ENCODE assay signal across 2 cellular contexts in the genomic region with DNA sequence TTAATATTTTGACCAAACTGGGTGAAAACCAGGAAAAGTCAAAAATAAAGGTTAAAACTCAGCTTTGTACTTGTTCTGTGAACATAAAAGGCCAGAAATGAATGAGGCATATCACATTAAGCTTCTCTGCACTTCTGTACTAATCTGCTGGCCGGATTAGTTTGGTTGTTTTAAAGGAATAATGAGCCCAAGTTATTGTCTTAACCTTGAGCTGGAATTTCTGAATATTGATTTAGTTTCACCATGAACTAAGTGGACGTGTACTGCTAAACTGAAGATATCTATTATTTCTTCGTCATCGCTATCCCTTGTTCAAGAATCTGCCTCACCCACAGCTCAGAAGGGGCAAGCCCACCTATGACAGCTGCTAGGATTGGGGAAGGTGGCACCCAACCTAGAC.
TF ChIP-seq lines count a peak whose summit lies in the region.

No MANE protein-coding gene starts in this region.

TF ChIP-seq in GM23338, 12 proteins besides CTCF, POLR2A, EP300 and RAD21 (continued from another document):
- TF ChIP-seq, protein P1, sequence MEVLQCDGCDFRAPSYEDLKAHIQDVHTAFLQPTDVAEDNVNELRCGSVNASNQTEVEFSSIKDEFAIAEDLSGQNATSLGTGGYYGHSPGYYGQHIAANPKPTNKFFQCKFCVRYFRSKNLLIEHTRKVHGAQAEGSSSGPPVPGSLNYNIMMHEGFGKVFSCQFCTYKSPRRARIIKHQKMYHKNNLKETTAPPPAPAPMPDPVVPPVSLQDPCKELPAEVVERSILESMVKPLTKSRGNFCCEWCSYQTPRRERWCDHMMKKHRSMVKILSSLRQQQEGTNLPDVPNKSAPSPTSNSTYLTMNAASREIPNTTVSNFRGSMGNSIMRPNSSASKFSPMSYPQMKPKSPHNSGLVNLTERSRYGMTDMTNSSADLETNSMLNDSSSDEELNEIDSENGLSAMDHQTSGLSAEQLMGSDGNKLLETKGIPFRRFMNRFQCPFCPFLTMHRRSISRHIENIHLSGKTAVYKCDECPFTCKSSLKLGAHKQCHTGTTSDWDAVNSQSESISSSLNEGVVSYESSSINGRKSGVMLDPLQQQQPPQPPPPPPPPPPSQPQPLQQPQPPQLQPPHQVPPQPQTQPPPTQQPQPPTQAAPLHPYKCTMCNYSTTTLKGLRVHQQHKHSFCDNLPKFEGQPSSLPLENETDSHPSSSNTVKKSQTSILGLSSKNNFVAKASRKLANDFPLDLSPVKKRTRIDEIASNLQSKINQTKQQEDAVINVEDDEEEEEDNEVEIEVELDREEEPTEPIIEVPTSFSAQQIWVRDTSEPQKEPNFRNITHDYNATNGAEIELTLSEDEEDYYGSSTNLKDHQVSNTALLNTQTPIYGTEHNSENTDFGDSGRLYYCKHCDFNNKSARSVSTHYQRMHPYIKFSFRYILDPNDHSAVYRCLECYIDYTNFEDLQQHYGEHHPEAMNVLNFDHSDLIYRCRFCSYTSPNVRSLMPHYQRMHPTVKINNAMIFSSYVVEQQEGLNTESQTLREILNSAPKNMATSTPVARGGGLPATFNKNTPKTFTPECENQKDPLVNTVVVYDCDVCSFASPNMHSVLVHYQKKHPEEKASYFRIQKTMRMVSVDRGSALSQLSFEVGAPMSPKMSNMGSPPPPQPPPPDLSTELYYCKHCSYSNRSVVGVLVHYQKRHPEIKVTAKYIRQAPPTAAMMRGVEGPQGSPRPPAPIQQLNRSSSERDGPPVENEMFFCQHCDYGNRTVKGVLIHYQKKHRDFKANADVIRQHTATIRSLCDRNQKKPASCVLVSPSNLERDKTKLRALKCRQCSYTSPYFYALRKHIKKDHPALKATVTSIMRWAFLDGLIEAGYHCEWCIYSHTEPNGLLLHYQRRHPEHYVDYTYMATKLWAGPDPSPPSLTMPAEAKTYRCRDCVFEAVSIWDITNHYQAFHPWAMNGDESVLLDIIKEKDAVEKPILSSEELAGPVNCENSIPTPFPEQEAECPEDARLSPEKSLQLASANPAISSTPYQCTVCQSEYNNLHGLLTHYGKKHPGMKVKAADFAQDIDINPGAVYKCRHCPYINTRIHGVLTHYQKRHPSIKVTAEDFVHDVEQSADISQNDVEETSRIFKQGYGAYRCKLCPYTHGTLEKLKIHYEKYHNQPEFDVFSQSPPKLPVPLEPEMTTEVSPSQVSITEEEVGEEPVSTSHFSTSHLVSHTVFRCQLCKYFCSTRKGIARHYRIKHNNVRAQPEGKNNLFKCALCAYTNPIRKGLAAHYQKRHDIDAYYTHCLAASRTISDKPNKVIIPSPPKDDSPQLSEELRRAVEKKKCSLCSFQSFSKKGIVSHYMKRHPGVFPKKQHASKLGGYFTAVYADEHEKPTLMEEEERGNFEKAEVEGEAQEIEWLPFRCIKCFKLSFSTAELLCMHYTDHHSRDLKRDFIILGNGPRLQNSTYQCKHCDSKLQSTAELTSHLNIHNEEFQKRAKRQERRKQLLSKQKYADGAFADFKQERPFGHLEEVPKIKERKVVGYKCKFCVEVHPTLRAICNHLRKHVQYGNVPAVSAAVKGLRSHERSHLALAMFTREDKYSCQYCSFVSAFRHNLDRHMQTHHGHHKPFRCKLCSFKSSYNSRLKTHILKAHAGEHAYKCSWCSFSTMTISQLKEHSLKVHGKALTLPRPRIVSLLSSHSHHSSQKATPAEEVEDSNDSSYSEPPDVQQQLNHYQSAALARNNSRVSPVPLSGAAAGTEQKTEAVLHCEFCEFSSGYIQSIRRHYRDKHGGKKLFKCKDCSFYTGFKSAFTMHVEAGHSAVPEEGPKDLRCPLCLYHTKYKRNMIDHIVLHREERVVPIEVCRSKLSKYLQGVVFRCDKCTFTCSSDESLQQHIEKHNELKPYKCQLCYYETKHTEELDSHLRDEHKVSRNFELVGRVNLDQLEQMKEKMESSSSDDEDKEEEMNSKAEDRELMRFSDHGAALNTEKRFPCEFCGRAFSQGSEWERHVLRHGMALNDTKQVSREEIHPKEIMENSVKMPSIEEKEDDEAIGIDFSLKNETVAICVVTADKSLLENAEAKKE (CRISPR knock-in tag; IDR thresholded peaks at IDR 0.05) = no peak
- no peak for TF ChIP-seq NANOG (IDR thresholded peaks at IDR 0.05; ENCODE audit: borderline replicate concordance)
- no peak for TF ChIP-seq ZNF331 (CRISPR knock-in tag; IDR thresholded peaks at IDR 0.05; ENCODE audit: low read depth)
- TF ChIP-seq EZH2 (IDR thresholded peaks at IDR 0.05; ENCODE audit: low read depth, unreplicated experiment) = no peak
- TF ChIP-seq STAT1 (IDR thresholded peaks at IDR 0.05; ENCODE audit: unreplicated experiment) = no peak
- TF ChIP-seq, protein P2, sequence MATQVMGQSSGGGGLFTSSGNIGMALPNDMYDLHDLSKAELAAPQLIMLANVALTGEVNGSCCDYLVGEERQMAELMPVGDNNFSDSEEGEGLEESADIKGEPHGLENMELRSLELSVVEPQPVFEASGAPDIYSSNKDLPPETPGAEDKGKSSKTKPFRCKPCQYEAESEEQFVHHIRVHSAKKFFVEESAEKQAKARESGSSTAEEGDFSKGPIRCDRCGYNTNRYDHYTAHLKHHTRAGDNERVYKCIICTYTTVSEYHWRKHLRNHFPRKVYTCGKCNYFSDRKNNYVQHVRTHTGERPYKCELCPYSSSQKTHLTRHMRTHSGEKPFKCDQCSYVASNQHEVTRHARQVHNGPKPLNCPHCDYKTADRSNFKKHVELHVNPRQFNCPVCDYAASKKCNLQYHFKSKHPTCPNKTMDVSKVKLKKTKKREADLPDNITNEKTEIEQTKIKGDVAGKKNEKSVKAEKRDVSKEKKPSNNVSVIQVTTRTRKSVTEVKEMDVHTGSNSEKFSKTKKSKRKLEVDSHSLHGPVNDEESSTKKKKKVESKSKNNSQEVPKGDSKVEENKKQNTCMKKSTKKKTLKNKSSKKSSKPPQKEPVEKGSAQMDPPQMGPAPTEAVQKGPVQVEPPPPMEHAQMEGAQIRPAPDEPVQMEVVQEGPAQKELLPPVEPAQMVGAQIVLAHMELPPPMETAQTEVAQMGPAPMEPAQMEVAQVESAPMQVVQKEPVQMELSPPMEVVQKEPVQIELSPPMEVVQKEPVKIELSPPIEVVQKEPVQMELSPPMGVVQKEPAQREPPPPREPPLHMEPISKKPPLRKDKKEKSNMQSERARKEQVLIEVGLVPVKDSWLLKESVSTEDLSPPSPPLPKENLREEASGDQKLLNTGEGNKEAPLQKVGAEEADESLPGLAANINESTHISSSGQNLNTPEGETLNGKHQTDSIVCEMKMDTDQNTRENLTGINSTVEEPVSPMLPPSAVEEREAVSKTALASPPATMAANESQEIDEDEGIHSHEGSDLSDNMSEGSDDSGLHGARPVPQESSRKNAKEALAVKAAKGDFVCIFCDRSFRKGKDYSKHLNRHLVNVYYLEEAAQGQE (IDR thresholded peaks at IDR 0.05; ENCODE audit: unreplicated experiment) = no peak
- no peak for TF ChIP-seq ZNF114 (CRISPR knock-in tag; IDR thresholded peaks at IDR 0.05)
- TF ChIP-seq, protein P3, sequence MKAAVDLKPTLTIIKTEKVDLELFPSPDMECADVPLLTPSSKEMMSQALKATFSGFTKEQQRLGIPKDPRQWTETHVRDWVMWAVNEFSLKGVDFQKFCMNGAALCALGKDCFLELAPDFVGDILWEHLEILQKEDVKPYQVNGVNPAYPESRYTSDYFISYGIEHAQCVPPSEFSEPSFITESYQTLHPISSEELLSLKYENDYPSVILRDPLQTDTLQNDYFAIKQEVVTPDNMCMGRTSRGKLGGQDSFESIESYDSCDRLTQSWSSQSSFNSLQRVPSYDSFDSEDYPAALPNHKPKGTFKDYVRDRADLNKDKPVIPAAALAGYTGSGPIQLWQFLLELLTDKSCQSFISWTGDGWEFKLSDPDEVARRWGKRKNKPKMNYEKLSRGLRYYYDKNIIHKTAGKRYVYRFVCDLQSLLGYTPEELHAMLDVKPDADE (IDR thresholded peaks at IDR 0.05) = no peak
- TF ChIP-seq EZH2phosphoT487 (IDR thresholded peaks at IDR 0.05; ENCODE audit: unreplicated experiment) = no peak
- no peak for TF ChIP-seq JUNB (IDR thresholded peaks at IDR 0.05; ENCODE audit: unreplicated experiment)

TF ChIP-seq in H1, 55 proteins besides CTCF, POLR2A, EP300 and RAD21 (continued from another document):
- TF ChIP-seq EZH2 (IDR thresholded peaks at IDR 0.05; ENCODE audit: low read depth, low read length, severe bottlenecking) = no peak
- no peak for TF ChIP-seq CTBP2 (IDR thresholded peaks at IDR 0.05; ENCODE audit: borderline replicate concordance, insufficient read depth, insufficient read length, low read length)
- no peak for TF ChIP-seq FOSL1 (IDR thresholded peaks at IDR 0.05; ENCODE audit: insufficient read depth, low read depth, low read length)
- no peak for TF ChIP-seq POU5F1 (IDR thresholded peaks at IDR 0.05; ENCODE audit: low read depth, low read length)
- TF ChIP-seq JUN (IDR thresholded peaks at IDR 0.05; ENCODE audit: low read depth, low read length) = no peak
- no peak for TF ChIP-seq TAF7 (optimal IDR thresholded peaks at IDR 0.05; ENCODE audit: borderline replicate concordance, low read depth, low read length)
- TF ChIP-seq PHF8 (conservative IDR thresholded peaks at IDR 0.05; ENCODE audit: low read depth, low read length) = no peak
- no peak for TF ChIP-seq RXRA (IDR thresholded peaks at IDR 0.05; ENCODE audit: insufficient read depth, low read depth, low read length)
TF ChIP-seq in H1: peak in this region for 0.
